In genomic region chr10:78255214-78255613, GRCh38 we compare ENCODE assay signal across 19 cellular contexts.
DNase-seq lines count a peak whose midpoint lies in the region; FAIRE-seq and TF ChIP-seq lines count a peak whose summit lies in the region.
"Had no signal": no experiment of that assay in that cellular context is flagged by ENCODE, and none has a peak within 500 bp of the region (broad histone marks: within the 10 kb centered on the region; RNA-seq: fewer than 3 reads in every experiment).

No MANE protein-coding gene starts in this region.

- POLR2A ChIA-PET in MCF 10A (lab: Yijun Ruan, JAX), result no interaction called here

- no peak overlapping the region for H2AFZ ChIP-seq in mesenchymal stem cell (ENCODE audit: low read depth, low read length)

- peak overlapping the region; percentile 64 to 92 for H3K4ac ChIP-seq in mesenchymal stem cell (ENCODE audit: low read depth in 1 of 2, low read length in 2 of 2)

- peaks cover 7% of the 10 kb centered on the region for H3K4me1 Mint-ChIP-seq in MCF 10A (ENCODE audit: insufficient read depth, unreplicated experiment)
- H3K4me1 Mint-ChIP-seq in brain, result peaks cover 57% of the 10 kb centered on the region
- peaks cover 5% of the 10 kb centered on the region for H3K4me1 Mint-ChIP-seq in activated T-helper 1 cell treated with anti-CD3 and anti-CD28 coated beads, Interleukin-12 subunit alpha, Interleukin-12 subunit beta, Interleukin-2, Interleukin-4 antibody, amounts not matched to agents 30 ng/mL and 10 ng/mL and 1 ng/mL, durations not matched to agents 14 hours and 24 hours and 36 hours (ENCODE audit: low read depth)
- H3K4me1 Mint-ChIP-seq: WTC11 had no signal

- H4K91ac ChIP-seq in mesenchymal stem cell (ENCODE audit: low read length), result peak overlapping the region; percentile 99

- peak overlapping the region in 1 of 2 experiments; percentile 30 for H3K14ac ChIP-seq in mesenchymal stem cell (ENCODE audit: low read length in 2 of 2)

- no peak overlapping the region for H3K4me3 Mint-ChIP-seq in MCF 10A (ENCODE audit: unreplicated experiment)
- no peak overlapping the region for H3K4me3 Mint-ChIP-seq in brain
- H3K4me3 Mint-ChIP-seq in activated T-helper 1 cell treated with anti-CD3 and anti-CD28 coated beads, Interleukin-12 subunit alpha, Interleukin-12 subunit beta, Interleukin-2, Interleukin-4 antibody, amounts not matched to agents 30 ng/mL and 10 ng/mL and 1 ng/mL, durations not matched to agents 14 hours and 24 hours and 36 hours, result no peak overlapping the region
- H3K4me3 Mint-ChIP-seq: activated naive CD4-positive, alpha-beta T cell treated with anti-CD3 and anti-CD28 coated beads for 36 hours; naive thymus-derived CD4-positive, alpha-beta T cell; WTC11 had no signal

- no TSS peak for BruUV-seq in MCF 10A (replicated peaks; lab: Mats Ljungman, UMichigan)

- H3K27me3 ChIP-seq in breast epithelium (no peaks in the 10 kb centered on the region), mesenchymal stem cell (ENCODE audit: control insufficient read depth in 1 of 2, insufficient read depth in 1 of 2, low read length in 2 of 2) (no peaks in the 10 kb centered on the region)
- H3K27me3 ChIP-seq: heart left ventricle, vagina had no signal

- H3K9ac ChIP-seq in mesenchymal stem cell (ENCODE audit: low read length), result peak overlapping the region; percentile 73

- no peak overlapping the region for H2BK15ac ChIP-seq in mesenchymal stem cell (ENCODE audit: low read depth, poor library complexity, severe bottlenecking)

- H2BK5ac ChIP-seq in mesenchymal stem cell (ENCODE audit: low read depth, low read length, poor library complexity, severe bottlenecking), result no peak overlapping the region

- H3K36me3 Mint-ChIP-seq in MCF 10A (ENCODE audit: insufficient read depth, unreplicated experiment) (no peaks in the 10 kb centered on the region), brain (no peaks in the 10 kb centered on the region)
- no peaks in the 10 kb centered on the region for H3K36me3 Mint-ChIP-seq in activated T-helper 1 cell treated with anti-CD3 and anti-CD28 coated beads, Interleukin-12 subunit alpha, Interleukin-12 subunit beta, Interleukin-2, Interleukin-4 antibody, amounts not matched to agents 30 ng/mL and 10 ng/mL and 1 ng/mL, durations not matched to agents 14 hours and 24 hours and 36 hours (ENCODE audit: low read depth)
- H3K36me3 Mint-ChIP-seq: naive thymus-derived CD4-positive, alpha-beta T cell; WTC11 had no signal

- CTCF ChIA-PET in MCF 10A (lab: Yijun Ruan, JAX), result interaction anchor here (0.5 to 1.4 kb wide), 3 partner anchors 22 to 943 kb away, joined by 3 to 6 read pairs (median 3); no protein-coding TSS in a partner anchor

- in situ Hi-C loops in ACHN (cut with HindIII; ENCODE audit: low pct_ligation_motif_present, low pct_unique_long_range_greater_than_20kb, low sequenced_read_pairs), result no loop called here

- no peak overlapping the region for H3K23ac ChIP-seq in mesenchymal stem cell (ENCODE audit: low read length in 2 of 2)

- H3K18ac ChIP-seq in mesenchymal stem cell (ENCODE audit: low read depth in 1 of 2, low read length in 2 of 2), result peak overlapping the region; percentile 73 to 95

- H2AK5ac ChIP-seq in mesenchymal stem cell (ENCODE audit: low read length, severe bottlenecking), result peak overlapping the region; percentile 50

- H2BK12ac ChIP-seq in mesenchymal stem cell (ENCODE audit: low read length in 2 of 2), result peak overlapping the region; percentile 95 to 100

- DNase-seq in MCF 10A (ENCODE audit: unreplicated experiment) (no peak), breast epithelium (ENCODE audit: low spot score in 2 of 2) (no peak), mesenchymal stem cell (no peak), urothelium cell line (ENCODE audit: low spot score) (no peak), ACHN (no peak), foreskin melanocyte (no peak)
- no peak for DNase-seq in activated T-helper 1 cell treated with anti-CD3 and anti-CD28 coated beads, Interleukin-12 subunit alpha, Interleukin-12 subunit beta, Interleukin-2, Interleukin-4 antibody, amounts not matched to agents 30 ng/mL and 10 ng/mL and 1 ng/mL, durations not matched to agents 14 hours and 24 hours and 36 hours (ENCODE audit: low spot score)
- DNase-seq: activated CD8-positive, alpha-beta memory T cell treated with anti-CD3 and anti-CD28 coated beads, Interleukin-2, amount 50 U/mL, for 4 hours; activated naive CD4-positive, alpha-beta T cell treated with anti-CD3 and anti-CD28 coated beads for 36 hours; GOT3; heart left ventricle; left colon; naive thymus-derived CD4-positive, alpha-beta T cell; NCI-H446; retina; stimulated activated CD4-positive, alpha-beta T cell treated with anti-CD3 and anti-CD28 coated beads, Interleukin-2, amount 100 ng/mL, for 48 hours had no signal

- intact Hi-C loops in MCF 10A (cut with micrococcal nuclease) (no loop called here), breast epithelium (cut with DNase I; ENCODE audit: low total_unique reads) (no loop called here)
- intact Hi-C loops in activated T-helper 1 cell treated with anti-CD3 and anti-CD28 coated beads, Interleukin-12 subunit alpha, Interleukin-12 subunit beta, Interleukin-2, Interleukin-4 antibody, amounts not matched to agents 30 ng/mL and 10 ng/mL and 1 ng/mL, durations not matched to agents 14 hours and 24 hours and 36 hours (cut with micrococcal nuclease), result loop anchor here (5.0 kb wide), 1 partner anchor 942 kb away; no protein-coding TSS in a partner anchor

- no peaks in the 10 kb centered on the region for H3K36me3 ChIP-seq in breast epithelium
- peaks cover 0 to 25% of the 10 kb centered on the region in 2 experiments for H3K36me3 ChIP-seq in mesenchymal stem cell (ENCODE audit: control insufficient read depth in 1 of 2, insufficient read depth in 2 of 2, low read depth in 1 of 2, low read length in 2 of 2)
- H3K36me3 ChIP-seq: heart left ventricle, vagina had no signal

- FAIRE-seq in urothelium cell line (lab: Jason Lieb, UNC), result peak; percentile 27

- H3K27ac Mint-ChIP-seq in MCF 10A (ENCODE audit: low read depth, unreplicated experiment), result peak overlapping the region; percentile 20
- peak overlapping the region in 3 of 5 experiments; percentile 63 to 81 (median 69) for H3K27ac Mint-ChIP-seq in brain
- no peak overlapping the region for H3K27ac Mint-ChIP-seq in activated T-helper 1 cell treated with anti-CD3 and anti-CD28 coated beads, Interleukin-12 subunit alpha, Interleukin-12 subunit beta, Interleukin-2, Interleukin-4 antibody, amounts not matched to agents 30 ng/mL and 10 ng/mL and 1 ng/mL, durations not matched to agents 14 hours and 24 hours and 36 hours
- H3K27ac Mint-ChIP-seq: activated naive CD4-positive, alpha-beta T cell treated with anti-CD3 and anti-CD28 coated beads for 36 hours; naive thymus-derived CD4-positive, alpha-beta T cell; WTC11 had no signal

- TF ChIP-seq POLR2A in breast epithelium (IDR thresholded peaks at IDR 0.05), result no peak

- H3K4me2 ChIP-seq in mesenchymal stem cell (ENCODE audit: low read length, poor library complexity, severe bottlenecking), result no peak overlapping the region

- H3K27me3 Mint-ChIP-seq in MCF 10A (ENCODE audit: insufficient read depth, unreplicated experiment) (no peaks in the 10 kb centered on the region), brain (no peaks in the 10 kb centered on the region)
- peaks cover 3% of the 10 kb centered on the region for H3K27me3 Mint-ChIP-seq in activated T-helper 1 cell treated with anti-CD3 and anti-CD28 coated beads, Interleukin-12 subunit alpha, Interleukin-12 subunit beta, Interleukin-2, Interleukin-4 antibody, amounts not matched to agents 30 ng/mL and 10 ng/mL and 1 ng/mL, durations not matched to agents 14 hours and 24 hours and 36 hours (ENCODE audit: insufficient read depth)

- no peak overlapping the region for H3K4me3 ChIP-seq in breast epithelium
- H3K4me3 ChIP-seq in mesenchymal stem cell (ENCODE audit: insufficient read depth in 1 of 2, low read depth in 1 of 2, low read length in 2 of 2), result no peak overlapping the region
- H3K4me3 ChIP-seq: heart left ventricle, vagina had no signal

- 58% methylated on average over 3 of the region's 3 CpGs for WGBS in mesenchymal stem cell

- H3K79me1 ChIP-seq in mesenchymal stem cell (replicated peaks; ENCODE audit: low read length, poor library complexity, severe bottlenecking), result no peaks in the 10 kb centered on the region

- no peaks in the 10 kb centered on the region for H3K4me1 ChIP-seq in breast epithelium
- peaks cover 17% of the 10 kb centered on the region for H3K4me1 ChIP-seq in mesenchymal stem cell (ENCODE audit: control insufficient read depth, insufficient read depth, low read depth, low read length)

- H3K27ac ChIP-seq in breast epithelium, result no peak overlapping the region
- H3K27ac ChIP-seq in mesenchymal stem cell (ENCODE audit: low read length, poor library complexity, severe bottlenecking), result peak overlapping the region; percentile 75
- H3K27ac ChIP-seq: vagina had no signal

- H3K9me3 Mint-ChIP-seq in MCF 10A (ENCODE audit: unreplicated experiment) (no peaks in the 10 kb centered on the region), brain (peaks cover 2 to 14% (median 8%) of the 10 kb centered on the region in 5 experiments)
- no peaks in the 10 kb centered on the region for H3K9me3 Mint-ChIP-seq in activated T-helper 1 cell treated with anti-CD3 and anti-CD28 coated beads, Interleukin-12 subunit alpha, Interleukin-12 subunit beta, Interleukin-2, Interleukin-4 antibody, amounts not matched to agents 30 ng/mL and 10 ng/mL and 1 ng/mL, durations not matched to agents 14 hours and 24 hours and 36 hours
- H3K9me3 Mint-ChIP-seq: activated naive CD4-positive, alpha-beta T cell treated with anti-CD3 and anti-CD28 coated beads for 36 hours; naive thymus-derived CD4-positive, alpha-beta T cell; WTC11 had no signal

- H3K9me3 ChIP-seq in breast epithelium (no peaks in the 10 kb centered on the region), mesenchymal stem cell (ENCODE audit: control insufficient read depth, low read length) (no peaks in the 10 kb centered on the region)
- H3K9me3 ChIP-seq: heart left ventricle, vagina had no signal

- peak overlapping the region; percentile 95 for H4K8ac ChIP-seq in mesenchymal stem cell (ENCODE audit: low read length)

- TF ChIP-seq CTCF in MCF 10A (IDR thresholded peaks at IDR 0.05; ENCODE audit: unreplicated experiment) (no peak), breast epithelium (IDR thresholded peaks at IDR 0.05) (no peak), brain (conservative IDR thresholded peaks at IDR 0.05) (no peak)

- H2BK120ac ChIP-seq in mesenchymal stem cell (ENCODE audit: low read depth, low read length), result peak overlapping the region; percentile 54
